Comparison of ENCODE assay signal across 8 cellular contexts in genomic region chr3:136343873-136344281, GRCh38.
DNase-seq lines count a peak whose midpoint lies in the region; ATAC-seq lines count a peak whose summit lies in the region.

No MANE protein-coding gene starts in this region.

- DNase-seq in EL (peak; percentile 98), NCI-H774 (lab: John Stamatoyannopoulos, UW) (peak; percentile 58), occipital lobe (lab: John Stamatoyannopoulos, UW) (peak; percentile 13), NK-92 (lab: John Stamatoyannopoulos, UW; ENCODE audit: unreplicated experiment) (no peak)

- ATAC-seq in esophagus mucosa (peak; percentile 91), HG02870 (IDR thresholded peaks at IDR 0.05; ENCODE audit: unreplicated experiment) (no peak), GM21515 (IDR thresholded peaks at IDR 0.05; ENCODE audit: unreplicated experiment) (no peak), GM21529 (IDR thresholded peaks at IDR 0.05; ENCODE audit: unreplicated experiment) (no peak)
